In genomic region chr11:87057749-87058148, GRCh38 we compare ENCODE assay signal across 1 cellular context.
TF ChIP-seq lines count a peak whose summit lies in the region.

No MANE protein-coding gene starts in this region.

TF ChIP-seq in HepG2, 621 proteins besides CTCF, POLR2A, EP300 and RAD21:
- TF ChIP-seq ASH2L (IDR thresholded peaks at IDR 0.05; ENCODE audit: insufficient read length, low read depth, low read length), result no peak
- no peak for TF ChIP-seq ZFAT (CRISPR knock-in tag; conservative IDR thresholded peaks at IDR 0.05)
- TF ChIP-seq, protein P1, sequence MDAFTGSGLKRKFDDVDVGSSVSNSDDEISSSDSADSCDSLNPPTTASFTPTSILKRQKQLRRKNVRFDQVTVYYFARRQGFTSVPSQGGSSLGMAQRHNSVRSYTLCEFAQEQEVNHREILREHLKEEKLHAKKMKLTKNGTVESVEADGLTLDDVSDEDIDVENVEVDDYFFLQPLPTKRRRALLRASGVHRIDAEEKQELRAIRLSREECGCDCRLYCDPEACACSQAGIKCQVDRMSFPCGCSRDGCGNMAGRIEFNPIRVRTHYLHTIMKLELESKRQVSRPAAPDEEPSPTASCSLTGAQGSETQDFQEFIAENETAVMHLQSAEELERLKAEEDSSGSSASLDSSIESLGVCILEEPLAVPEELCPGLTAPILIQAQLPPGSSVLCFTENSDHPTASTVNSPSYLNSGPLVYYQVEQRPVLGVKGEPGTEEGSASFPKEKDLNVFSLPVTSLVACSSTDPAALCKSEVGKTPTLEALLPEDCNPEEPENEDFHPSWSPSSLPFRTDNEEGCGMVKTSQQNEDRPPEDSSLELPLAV (CRISPR knock-in tag; conservative IDR thresholded peaks at IDR 0.05; ENCODE audit: low read depth), result no peak
- no peak for TF ChIP-seq GLI4 (CRISPR knock-in tag; IDR thresholded peaks at IDR 0.05; ENCODE audit: borderline replicate concordance)
- TF ChIP-seq ARNTL (CRISPR knock-in tag; IDR thresholded peaks at IDR 0.05), result no peak
- no peak for TF ChIP-seq CENPT (CRISPR knock-in tag; IDR thresholded peaks at IDR 0.05; ENCODE audit: low read depth)
- TF ChIP-seq, protein P2, sequence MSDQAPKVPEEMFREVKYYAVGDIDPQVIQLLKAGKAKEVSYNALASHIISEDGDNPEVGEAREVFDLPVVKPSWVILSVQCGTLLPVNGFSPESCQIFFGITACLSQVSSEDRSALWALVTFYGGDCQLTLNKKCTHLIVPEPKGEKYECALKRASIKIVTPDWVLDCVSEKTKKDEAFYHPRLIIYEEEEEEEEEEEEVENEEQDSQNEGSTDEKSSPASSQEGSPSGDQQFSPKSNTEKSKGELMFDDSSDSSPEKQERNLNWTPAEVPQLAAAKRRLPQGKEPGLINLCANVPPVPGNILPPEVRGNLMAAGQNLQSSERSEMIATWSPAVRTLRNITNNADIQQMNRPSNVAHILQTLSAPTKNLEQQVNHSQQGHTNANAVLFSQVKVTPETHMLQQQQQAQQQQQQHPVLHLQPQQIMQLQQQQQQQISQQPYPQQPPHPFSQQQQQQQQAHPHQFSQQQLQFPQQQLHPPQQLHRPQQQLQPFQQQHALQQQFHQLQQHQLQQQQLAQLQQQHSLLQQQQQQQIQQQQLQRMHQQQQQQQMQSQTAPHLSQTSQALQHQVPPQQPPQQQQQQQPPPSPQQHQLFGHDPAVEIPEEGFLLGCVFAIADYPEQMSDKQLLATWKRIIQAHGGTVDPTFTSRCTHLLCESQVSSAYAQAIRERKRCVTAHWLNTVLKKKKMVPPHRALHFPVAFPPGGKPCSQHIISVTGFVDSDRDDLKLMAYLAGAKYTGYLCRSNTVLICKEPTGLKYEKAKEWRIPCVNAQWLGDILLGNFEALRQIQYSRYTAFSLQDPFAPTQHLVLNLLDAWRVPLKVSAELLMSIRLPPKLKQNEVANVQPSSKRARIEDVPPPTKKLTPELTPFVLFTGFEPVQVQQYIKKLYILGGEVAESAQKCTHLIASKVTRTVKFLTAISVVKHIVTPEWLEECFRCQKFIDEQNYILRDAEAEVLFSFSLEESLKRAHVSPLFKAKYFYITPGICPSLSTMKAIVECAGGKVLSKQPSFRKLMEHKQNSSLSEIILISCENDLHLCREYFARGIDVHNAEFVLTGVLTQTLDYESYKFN (CRISPR knock-in tag; conservative IDR thresholded peaks at IDR 0.05), result no peak
- TF ChIP-seq SMARCC2 (IDR thresholded peaks at IDR 0.05), result no peak
TF ChIP-seq in HepG2: peak in this region for 0.
